In genomic region chr5:167629634-167630033, GRCh38 we compare ENCODE assay signal across 28 cellular contexts.
"Had no signal": no experiment of that assay in that cellular context is flagged by ENCODE, and none has a peak within 500 bp of the region (broad histone marks: within the 10 kb centered on the region; RNA-seq: fewer than 3 reads in every experiment).

No MANE protein-coding gene starts in this region.

- H3K4me3 ChIP-seq: ascending aorta, cardiac muscle cell, colonic mucosa, esophagus squamous epithelium had no signal

- H3K36me3 ChIP-seq: ascending aorta, brain microvascular endothelial cell, cardiac muscle cell, colonic mucosa, esophagus squamous epithelium had no signal

- FAIRE-seq: endometrium, endothelial cell of umbilical vein, frontal cortex had no signal

- ATAC-seq: activated CD4-positive, alpha-beta T cell treated with anti-CD3 and anti-CD28 coated beads for 36 hours; activated CD8-positive, alpha-beta memory T cell treated with anti-CD3 and anti-CD28 coated beads, Interleukin-2, amount 10 ng/mL, durations not matched to agents 7 days and 5 days; activated CD8-positive, alpha-beta T cell treated with anti-CD3 and anti-CD28 coated beads, Interleukin-2, amount 10 ng/mL, durations not matched to agents 7 days and 5 days; activated T-cell treated with anti-CD3 and anti-CD28 coated beads, Interleukin-2, amount 50 U/mL, for 72 hours had no signal

- H3K27ac ChIP-seq: ascending aorta, brain microvascular endothelial cell, cardiac muscle cell, colonic mucosa, esophagus squamous epithelium had no signal

- H3K27me3 ChIP-seq: ascending aorta, brain microvascular endothelial cell, cardiac muscle cell, colonic mucosa, esophagus squamous epithelium had no signal

- DNase-seq: activated CD4-positive, alpha-beta memory T cell treated with anti-CD3 and anti-CD28 coated beads for 36 hours; activated CD4-positive, alpha-beta T cell treated with anti-CD3 and anti-CD28 coated beads for 36 hours; activated CD4-positive, alpha-beta T cell treated with anti-CD3 and anti-CD28 coated beads, Interleukin-2, amount 10 ng/mL, durations not matched to agents 24 days and 14 days; activated CD4-positive, CD25-positive, alpha-beta regulatory T cell; activated CD4-positive, CD25-positive, alpha-beta regulatory T cell treated with anti-CD3 and anti-CD28 coated beads, Interleukin-2, amount 50 U/mL, for 72 hours; activated CD8-positive, alpha-beta memory T cell treated with anti-CD3 and anti-CD28 coated beads, Interleukin-2, amount 10 ng/mL, durations not matched to agents 7 days and 5 days; activated CD8-positive, alpha-beta memory T cell treated with anti-CD3 and anti-CD28 coated beads, Interleukin-2, amount 50 U/mL, for 4 hours; activated CD8-positive, alpha-beta T cell treated with anti-CD3 and anti-CD28 coated beads, Interleukin-2, amount 10 ng/mL, durations not matched to agents 7 days and 5 days; activated gamma-delta T cell; activated naive CD4-positive, alpha-beta T cell; activated naive CD4-positive, alpha-beta T cell treated with anti-CD3 and anti-CD28 coated beads, Interleukin-2, amount 10 ng/mL, durations not matched to agents 7 days and 5 days; activated T-cell treated with anti-CD3 and anti-CD28 coated beads, Interleukin-2, amount 50 U/mL, for 1 hour; activated T-cell treated with anti-CD3 and anti-CD28 coated beads, Interleukin-2, amount 50 U/mL, for 72 hours; amniotic stem cell; brain microvascular endothelial cell; central memory CD4-positive, alpha-beta T cell; cerebellar nuclear complex; colonic mucosa; effector CD8-positive, alpha-beta T cell; erythroblast; esophagus squamous epithelium; head of caudate nucleus; T-helper 2 cell had no signal

- H3K4me1 ChIP-seq: ascending aorta, colonic mucosa had no signal

- H3K9me3 ChIP-seq: ascending aorta, colonic mucosa, esophagus squamous epithelium had no signal
